Comparison of ENCODE assay signal across 27 cellular contexts in the genomic region with DNA sequence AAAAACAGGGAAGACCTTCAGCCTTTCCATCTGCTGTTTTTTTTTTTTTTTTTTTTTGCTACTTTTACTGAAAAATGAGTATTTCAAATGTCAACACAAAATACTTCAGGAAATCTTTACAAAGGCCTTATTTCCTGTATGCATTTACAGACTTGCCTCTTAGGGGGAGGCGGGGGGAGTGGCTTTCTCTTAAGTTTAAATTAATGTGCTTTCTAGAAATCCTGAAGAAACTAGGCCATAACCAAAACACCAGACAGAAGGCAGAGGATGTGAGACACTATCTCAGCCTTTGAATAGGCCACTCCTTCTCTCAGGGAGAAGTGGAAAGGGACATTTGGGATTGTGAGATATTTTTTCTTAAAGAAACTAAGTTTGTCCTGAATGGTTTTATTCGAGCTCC.
"Had no signal": no experiment of that assay in that cellular context is flagged by ENCODE, and none has a peak within 500 bp of the region (broad histone marks: within the 10 kb centered on the region; RNA-seq: fewer than 3 reads in every experiment).

No MANE protein-coding gene starts in this region.

- H3K4me3 ChIP-seq: ascending aorta, cardiac muscle cell, coronary artery, pancreas, prostate gland, suprapubic skin, tibial nerve had no signal

- DNase-seq: activated CD4-positive, alpha-beta T cell treated with anti-CD3 and anti-CD28 coated beads for 4 hours; activated CD4-positive, alpha-beta T cell treated with anti-CD3 and anti-CD28 coated beads, Interleukin-2, amount 50 U/mL, for 4 hours; activated effector memory CD4-positive, alpha-beta T cell treated with Interleukin-2 at 50 U/mL for 16 hours; activated naive CD4-positive, alpha-beta T cell treated with Interleukin-2 at 50 U/mL for 16 hours; activated naive CD8-positive, alpha-beta T cell treated with anti-CD3 and anti-CD28 coated beads for 36 hours; activated T-cell treated with anti-CD3 and anti-CD28 coated beads for 4 hours; activated T-cell treated with anti-CD3 and anti-CD28 coated beads, Interleukin-2, amount 50 U/mL, for 72 hours; cerebellar nuclear complex; effector memory CD8-positive, alpha-beta T cell; foreskin fibroblast; head of caudate nucleus; hippocampal formation; kidney; left colon; midbrain; pancreas; stimulated activated CD4-positive, alpha-beta T cell treated with anti-CD3 and anti-CD28 coated beads, Interleukin-15, amount 100 ng/mL, for 24 hours; stimulated activated CD4-positive, alpha-beta T cell treated with anti-CD3 and anti-CD28 coated beads, Interleukin-2, amount 100 ng/mL, for 24 hours; stimulated activated naive CD4-positive, alpha-beta T cell had no signal

- H3K9me3 ChIP-seq: pancreas, prostate gland, suprapubic skin had no signal

- H3K4me1 ChIP-seq: ascending aorta, pancreas, prostate gland, suprapubic skin, tibial nerve had no signal

- H3K36me3 ChIP-seq: ascending aorta, cardiac muscle cell, pancreas, prostate gland, suprapubic skin had no signal

- ATAC-seq: activated T-cell treated with anti-CD3 and anti-CD28 coated beads, Interleukin-2, amount 50 U/mL, for 72 hours; effector memory CD8-positive, alpha-beta T cell; left colon; natural killer cell treated with Interleukin-12 subunit alpha and Interleukin-12 subunit beta and Interleukin-15 and Interleukin-18, amount 100 ng/mL, for 72 hours; pancreas; T-cell had no signal

- H3K27me3 ChIP-seq: ascending aorta, cardiac muscle cell, pancreas, suprapubic skin, tibial nerve had no signal

- H3K27ac ChIP-seq: ascending aorta, cardiac muscle cell, coronary artery, pancreas, prostate gland, suprapubic skin, tibial nerve had no signal
